9 cellular contexts compared by ENCODE assay signal in the genomic region with DNA sequence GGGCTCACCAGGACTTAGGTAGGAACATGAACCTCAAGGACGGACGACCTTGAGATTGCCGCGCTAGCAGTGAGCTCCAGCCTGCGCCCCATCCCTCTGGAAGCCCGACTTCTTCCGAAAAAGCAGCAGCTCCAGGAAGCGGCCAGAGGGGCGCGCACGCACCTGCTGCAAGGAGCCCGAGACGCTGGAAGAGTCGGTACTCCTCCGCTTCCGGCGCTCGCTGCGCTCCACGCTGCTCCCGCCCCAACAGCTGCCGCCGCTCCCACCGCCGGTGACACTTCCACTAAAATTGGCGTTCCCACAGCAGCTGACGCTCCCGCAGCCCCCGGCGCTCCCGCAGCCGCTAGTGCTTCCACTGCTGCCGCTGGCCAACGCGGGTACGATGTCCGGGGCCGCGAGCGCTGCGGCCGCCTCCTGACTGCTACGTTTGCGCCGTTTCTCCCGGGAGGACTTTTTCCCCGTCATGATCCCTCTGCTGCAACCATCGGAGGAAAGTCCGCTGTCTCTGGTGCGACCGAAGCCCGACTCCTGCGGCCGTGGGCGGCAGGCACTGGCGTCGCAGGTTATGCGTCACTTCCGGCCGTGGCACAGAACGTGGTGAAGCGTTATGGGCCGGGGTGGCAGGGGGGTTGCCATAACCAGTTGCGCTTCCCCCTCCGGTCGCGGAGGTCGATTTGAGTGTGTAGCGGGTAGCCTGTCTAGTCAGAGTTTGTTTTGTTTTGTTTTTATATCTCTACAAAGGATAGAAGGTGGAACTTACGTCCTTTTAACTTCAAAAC. TPM values are rescaled to one million over a fixed set of nuclear protein-coding genes. Genes with fewer than 3 reads are reported as not detected.
DNase-seq lines count a peak whose midpoint lies in the region; ATAC-seq and TF ChIP-seq lines count a peak whose summit lies in the region.
"Had no signal": no experiment of that assay in that cellular context is flagged by ENCODE, and none has a peak within 500 bp of the region (broad histone marks: within the 10 kb centered on the region; RNA-seq: fewer than 3 reads in every experiment).

A gene with protein sequence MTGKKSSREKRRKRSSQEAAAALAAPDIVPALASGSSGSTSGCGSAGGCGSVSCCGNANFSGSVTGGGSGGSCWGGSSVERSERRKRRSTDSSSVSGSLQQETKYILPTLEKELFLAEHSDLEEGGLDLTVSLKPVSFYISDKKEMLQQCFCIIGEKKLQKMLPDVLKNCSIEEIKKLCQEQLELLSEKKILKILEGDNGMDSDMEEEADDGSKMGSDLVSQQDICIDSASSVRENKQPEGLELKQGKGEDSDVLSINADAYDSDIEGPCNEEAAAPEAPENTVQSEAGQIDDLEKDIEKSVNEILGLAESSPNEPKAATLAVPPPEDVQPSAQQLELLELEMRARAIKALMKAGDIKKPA (minus strand): TSS at position 552 of the 779 bp plus-strand sequence. CDS start 87 bp downstream, at position 465.

- H3K4me1 ChIP-seq in spleen: peaks cover 15 to 51% (median 36%) of the 10 kb centered on the region in 6 donors

- CTCF ChIA-PET in AG04449 (lab: Yijun Ruan, JAX): interaction anchor here (0.6 to 1.6 kb wide), 5 partner anchors 27 to 384 kb away, joined by 3 to 6 read pairs (median 3); no protein-coding TSS in a partner anchor
- CTCF ChIA-PET in WTC11 (lab: Charles Lee): interaction anchor here (0.6 to 3.9 kb wide), 8 partner anchors 11 to 169 kb away, joined by 3 to 29 read pairs (median 4); a partner anchor contains a TSS

- H3K27me3 ChIP-seq in spleen (replicated peaks in 1 of 7): no peaks in the 10 kb centered on the region

- DNase-seq in AG04449 (ENCODE audit: low read depth, low spot score): peak; percentile 19
- DNase-seq in NCI-H2171 treated with DMSO at 0.1 percent for 48 hours (lab: John Stamatoyannopoulos, UW): peak; percentile 77
- peak; percentile 92 for DNase-seq in WTC11 (ENCODE audit: low spot score)
- DNase-seq in cardiac fibroblast (ENCODE audit: low read depth in 2 of 2): peak; percentile 91 to 92
- peak; percentile 90 to 92 (median 91) for DNase-seq in immature natural killer cell
- DNase-seq in spleen: peak; percentile 99

- H3K9me3 Mint-ChIP-seq in WTC11 (peaks cover 9% of the 10 kb centered on the region), immature natural killer cell (peaks cover 0 to 7% (median 5%) of the 10 kb centered on the region in 6 donors)

- H3K4me3 Mint-ChIP-seq in WTC11: peak within 1 kb of the TSS; percentile 99
- H3K4me3 Mint-ChIP-seq in immature natural killer cell: peak within 1 kb of the TSS; percentile 97 to 99 (median 98)

- TF ChIP-seq POLR2A in spleen (IDR thresholded peaks at IDR 0.05): peak in 1 of 3 donors; percentile 74

- intact Hi-C loops in spleen (cut with DNase I; ENCODE audit: low total_unique reads): loop anchor here (10.0 kb wide), 1 partner anchor 52 kb away; a partner anchor contains a TSS

- H3K4me1 Mint-ChIP-seq in WTC11 (peaks cover 19% of the 10 kb centered on the region), immature natural killer cell (peaks cover 38 to 55% of the 10 kb centered on the region in 2 donors)

- H3K27me3 Mint-ChIP-seq in WTC11 (ENCODE audit: low read depth): no peaks in the 10 kb centered on the region
- H3K27me3 Mint-ChIP-seq in immature natural killer cell (ENCODE audit: low read depth in 3 of 3): peaks cover 6 to 20% (median 12%) of the 10 kb centered on the region in 3 donors

- H3K27ac Mint-ChIP-seq in WTC11 (peak within 1 kb of the TSS; percentile 100), immature natural killer cell (peak within 1 kb of the TSS; percentile 92 to 100 (median 98))

- peaks cover 0 to 16% (median 8%) of the 10 kb centered on the region in 8 donors for H3K9me3 ChIP-seq in spleen

- POLR2A ChIA-PET in AG04449 (lab: Yijun Ruan, JAX): interaction anchor here (0.8 to 1.2 kb wide), 4 partner anchors 23 to 55 kb away, joined by 3 to 5 read pairs (median 3); a partner anchor contains a TSS
- POLR2A ChIA-PET in WTC11 (lab: Charles Lee): interaction anchor here (0.7 to 1.8 kb wide), 4 partner anchors 44 to 83 kb away, joined by 3 to 26 read pairs (median 8); a partner anchor contains a TSS

- peaks cover 0 to 2% (median 0%) of the 10 kb centered on the region in 6 donors for H3K36me3 ChIP-seq in spleen

- TF ChIP-seq CTCF in AG04449 (IDR thresholded peaks at IDR 0.05; ENCODE audit: insufficient read depth, low read length, missing control alignments) (peak; percentile 56), WTC11 (IDR thresholded peaks at IDR 0.05) (no peak), cardiac fibroblast (IDR thresholded peaks at IDR 0.05; ENCODE audit: low read depth, low read length) (peak; percentile 36), spleen (IDR thresholded peaks at IDR 0.05 in 8 of 11, conservative IDR thresholded peaks at IDR 0.05 in 3 of 11) (peak in 7 of 11 experiments; percentile 15 to 44 (median 33))

- peak within 1 kb of the TSS; percentile 93 to 99 (median 98) for H3K27ac ChIP-seq in spleen

- WGBS in spleen, 5 donors: 0 to 1% (median 0%) methylated on average over 36 to 70 of the region's 70 CpGs

- H3K36me3 Mint-ChIP-seq in WTC11 (peaks cover 7% of the 10 kb centered on the region), immature natural killer cell (peaks cover 4 to 6% (median 5%) of the 10 kb centered on the region in 3 donors)

- H3K4me3 ChIP-seq in AG04449 (ENCODE audit: low read depth, low read length) (peak within 1 kb of the TSS; percentile 99), cardiac fibroblast (replicated peaks in 1 of 2; ENCODE audit: low read depth in 2 of 2, low read length in 2 of 2) (peak within 1 kb of the TSS; percentile 98 to 100), spleen (peak within 1 kb of the TSS; percentile 87 to 100 (median 98))

- ATAC-seq in GM18868 (IDR thresholded peaks at IDR 0.05; ENCODE audit: unreplicated experiment) (peak; percentile 91), HG03108 (IDR thresholded peaks at IDR 0.05; ENCODE audit: unreplicated experiment) (peak; percentile 90), WTC11 (peak; percentile 91)

TF ChIP-seq in WTC11, 78 proteins besides CTCF, POLR2A, EP300 and RAD21 (continues in another document):
- TF ChIP-seq, protein P1, sequence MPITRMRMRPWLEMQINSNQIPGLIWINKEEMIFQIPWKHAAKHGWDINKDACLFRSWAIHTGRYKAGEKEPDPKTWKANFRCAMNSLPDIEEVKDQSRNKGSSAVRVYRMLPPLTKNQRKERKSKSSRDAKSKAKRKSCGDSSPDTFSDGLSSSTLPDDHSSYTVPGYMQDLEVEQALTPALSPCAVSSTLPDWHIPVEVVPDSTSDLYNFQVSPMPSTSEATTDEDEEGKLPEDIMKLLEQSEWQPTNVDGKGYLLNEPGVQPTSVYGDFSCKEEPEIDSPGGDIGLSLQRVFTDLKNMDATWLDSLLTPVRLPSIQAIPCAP (CRISPR knock-in tag; IDR thresholded peaks at IDR 0.05): no peak
- TF ChIP-seq KAT7 (CRISPR knock-in tag; IDR thresholded peaks at IDR 0.05; ENCODE audit: borderline replicate concordance): no peak; the same call in 1 of the 2 replicates
- TF ChIP-seq, protein P2, sequence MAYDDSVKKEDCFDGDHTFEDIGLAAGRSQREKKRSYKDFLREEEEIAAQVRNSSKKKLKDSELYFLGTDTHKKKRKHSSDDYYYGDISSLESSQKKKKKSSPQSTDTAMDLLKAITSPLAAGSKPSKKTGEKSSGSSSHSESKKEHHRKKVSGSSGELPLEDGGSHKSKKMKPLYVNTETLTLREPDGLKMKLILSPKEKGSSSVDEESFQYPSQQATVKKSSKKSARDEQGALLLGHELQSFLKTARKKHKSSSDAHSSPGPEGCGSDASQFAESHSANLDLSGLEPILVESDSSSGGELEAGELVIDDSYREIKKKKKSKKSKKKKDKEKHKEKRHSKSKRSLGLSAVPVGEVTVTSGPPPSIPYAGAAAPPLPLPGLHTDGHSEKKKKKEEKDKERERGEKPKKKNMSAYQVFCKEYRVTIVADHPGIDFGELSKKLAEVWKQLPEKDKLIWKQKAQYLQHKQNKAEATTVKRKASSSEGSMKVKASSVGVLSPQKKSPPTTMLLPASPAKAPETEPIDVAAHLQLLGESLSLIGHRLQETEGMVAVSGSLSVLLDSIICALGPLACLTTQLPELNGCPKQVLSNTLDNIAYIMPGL (CRISPR knock-in tag; IDR thresholded peaks at IDR 0.05): peak; percentile 98
- TF ChIP-seq, protein P3, sequence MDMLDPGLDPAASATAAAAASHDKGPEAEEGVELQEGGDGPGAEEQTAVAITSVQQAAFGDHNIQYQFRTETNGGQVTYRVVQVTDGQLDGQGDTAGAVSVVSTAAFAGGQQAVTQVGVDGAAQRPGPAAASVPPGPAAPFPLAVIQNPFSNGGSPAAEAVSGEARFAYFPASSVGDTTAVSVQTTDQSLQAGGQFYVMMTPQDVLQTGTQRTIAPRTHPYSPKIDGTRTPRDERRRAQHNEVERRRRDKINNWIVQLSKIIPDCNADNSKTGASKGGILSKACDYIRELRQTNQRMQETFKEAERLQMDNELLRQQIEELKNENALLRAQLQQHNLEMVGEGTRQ (CRISPR knock-in tag; IDR thresholded peaks at IDR 0.05): peak; percentile 41; the same call in 1 of the 2 replicates
- TF ChIP-seq JAZF1 (CRISPR knock-in tag; IDR thresholded peaks at IDR 0.05): no peak
- TF ChIP-seq, protein P4, sequence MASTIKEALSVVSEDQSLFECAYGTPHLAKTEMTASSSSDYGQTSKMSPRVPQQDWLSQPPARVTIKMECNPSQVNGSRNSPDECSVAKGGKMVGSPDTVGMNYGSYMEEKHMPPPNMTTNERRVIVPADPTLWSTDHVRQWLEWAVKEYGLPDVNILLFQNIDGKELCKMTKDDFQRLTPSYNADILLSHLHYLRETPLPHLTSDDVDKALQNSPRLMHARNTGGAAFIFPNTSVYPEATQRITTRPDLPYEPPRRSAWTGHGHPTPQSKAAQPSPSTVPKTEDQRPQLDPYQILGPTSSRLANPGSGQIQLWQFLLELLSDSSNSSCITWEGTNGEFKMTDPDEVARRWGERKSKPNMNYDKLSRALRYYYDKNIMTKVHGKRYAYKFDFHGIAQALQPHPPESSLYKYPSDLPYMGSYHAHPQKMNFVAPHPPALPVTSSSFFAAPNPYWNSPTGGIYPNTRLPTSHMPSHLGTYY (CRISPR knock-in tag; IDR thresholded peaks at IDR 0.05): no peak
- TF ChIP-seq PRRX2 (CRISPR knock-in tag; IDR thresholded peaks at IDR 0.05): no peak
- no peak for TF ChIP-seq NR3C1 (CRISPR knock-in tag; conservative IDR thresholded peaks at IDR 0.05; ENCODE audit: low read depth)
- TF ChIP-seq GRHL2 (CRISPR knock-in tag; IDR thresholded peaks at IDR 0.05; ENCODE audit: insufficient replicate concordance, severe bottlenecking): no peak

RNA-seq across cellular contexts. Expression of the gene that starts here (rescaled TPM):
- 33.2 to 45.4 TPM (median 36.1 TPM) in 3 replicates for total RNA-seq in WTC11 (2021)
- polyA plus RNA-seq in immature natural killer cell: 10 to 100 TPM; 14.5 to 16.7 (median 16.7) TPM
- 10 to 100 TPM; 11.9 to 22.3 (median 15.2) TPM for total RNA-seq in spleen
- polyA plus RNA-seq in spleen: 10 to 100 TPM; 10.6 to 12.9 (median 11.2) TPM
- total RNA-seq: SK-MEL-5 had no signal

Comparison
In these comparisons a context has a peak if more than half of its experiments do, and no peak if none do; other contexts are left out.
1. Peak in every context shown above with its lines: DNase-seq, ATAC-seq, H3K4me3 ChIP-seq and H3K27ac ChIP-seq.
2. DNase-seq: peak in every context shown above with its lines; median percentile 99 in spleen; 92 in WTC11; 92 in cardiac fibroblast; 91 in immature natural killer cell; 77 in NCI-H2171 treated with DMSO at 0.1 percent for 48 hours; 19 in AG04449.